ENCODE assay signal across 1 cellular context in genomic region chr12:57732726-57733593, GRCh38.
TF ChIP-seq lines count a peak whose summit lies in the region.

No MANE protein-coding gene starts in this region.

TF ChIP-seq in GM12891, 5 proteins besides CTCF, POLR2A, EP300 and RAD21:
- no peak for TF ChIP-seq PAX5 (IDR thresholded peaks at IDR 0.05; ENCODE audit: insufficient read depth, low read length, severe bottlenecking)
- no peak for TF ChIP-seq TAF1 (IDR thresholded peaks at IDR 0.05; ENCODE audit: low read depth, low read length)
- no peak for TF ChIP-seq POU2F2 (IDR thresholded peaks at IDR 0.05; ENCODE audit: low read depth, low read length)
- TF ChIP-seq POLR2AphosphoS5 (IDR thresholded peaks at IDR 0.05; ENCODE audit: low read depth, low read length), result no peak
- TF ChIP-seq SPI1 (IDR thresholded peaks at IDR 0.05; ENCODE audit: low read depth, low read length), result no peak
